In genomic region chr5:33415811-33416354, GRCh38 we compare ENCODE assay signal across 29 cellular contexts.
"Had no signal": no experiment of that assay in that cellular context is flagged by ENCODE, and none has a peak within 500 bp of the region (broad histone marks: within the 10 kb centered on the region; RNA-seq: fewer than 3 reads in every experiment).

No MANE protein-coding gene starts in this region.

- H3K9ac ChIP-seq: neural progenitor cell had no signal

- H3K27me3 ChIP-seq: left lung, neural progenitor cell, ovary, stomach, testis, thyroid gland, transverse colon, upper lobe of left lung, vagina had no signal

- H3K36me3 ChIP-seq: left lung, lower lobe of right lung, neural progenitor cell, ovary, prostate gland, stomach, thyroid gland, transverse colon, upper lobe of left lung, vagina had no signal

- DNase-seq: hippocampal formation; kidney glomerular epithelial cell; left cardiac atrium; left lung; lower lobe of right lung; mammary epithelial cell; mesendoderm; naive B cell; natural killer cell; nephron progenitor cell; ovary; retina; right cardiac atrium; stimulated activated CD4-positive, alpha-beta T cell treated with anti-CD3 and anti-CD28 coated beads, Interleukin-12 subunit alpha, Interleukin-12 subunit beta, amount 100 ng/mL, for 4 hours; stimulated activated CD4-positive, alpha-beta T cell treated with anti-CD3 and anti-CD28 coated beads, Interleukin-15, amount 100 ng/mL, for 24 hours; stimulated activated CD4-positive, alpha-beta T cell treated with anti-CD3 and anti-CD28 coated beads, Interleukin-2, amount 100 ng/mL, for 24 hours; stimulated activated CD4-positive, alpha-beta T cell treated with anti-CD3 and anti-CD28 coated beads, Interleukin-4, amount 100 ng/mL, for 1 hour; stimulated activated naive B cell treated with anti-CD40 and anti-IgM and Interleukin-4, amounts not matched to agents 10 μg/mL and 1 μg/mL and 100 μg/mL, for 72 hours; stimulated activated naive CD8-positive, alpha-beta T cell treated with anti-CD3 and anti-CD28 coated beads, Interleukin-15, Interleukin-2, amounts not matched to agents 100 U/mL and 50 U/mL, for 24 hours; stomach; testis; thyroid gland; transverse colon; upper lobe of left lung had no signal

- H3K27ac ChIP-seq: left lung, lower lobe of right lung, neural progenitor cell, ovary, prostate gland, skin epidermis, stomach, testis, thyroid gland, transverse colon, upper lobe of left lung, vagina had no signal

- H3K4me2 ChIP-seq: neural progenitor cell had no signal

- ATAC-seq: left cardiac atrium; left lung; lower lobe of right lung; natural killer cell; right cardiac atrium; sciatic nerve; stimulated activated naive B cell treated with anti-CD40 and anti-IgM and Interleukin-4, amounts not matched to agents 10 μg/mL and 1 μg/mL and 100 μg/mL, for 72 hours; stimulated activated naive CD8-positive, alpha-beta T cell treated with anti-CD3 and anti-CD28 coated beads, Interleukin-15, Interleukin-2, amounts not matched to agents 100 U/mL and 50 U/mL, for 24 hours had no signal

- H2AFZ ChIP-seq: neural progenitor cell had no signal

- H3K4me1 ChIP-seq: left lung, lower lobe of right lung, neural progenitor cell, prostate gland, testis, thyroid gland, transverse colon, upper lobe of left lung, vagina had no signal

- H3K4me3 ChIP-seq: left lung, lower lobe of right lung, neural progenitor cell, ovary, prostate gland, skin epidermis, stomach, testis, thyroid gland, transverse colon, upper lobe of left lung, vagina had no signal

- H3K9me3 ChIP-seq: left lung, lower lobe of right lung, ovary, prostate gland, stomach, testis, thyroid gland, transverse colon, upper lobe of left lung, vagina had no signal
